ENCODE assay signal across 1 cellular context in the genomic region with DNA sequence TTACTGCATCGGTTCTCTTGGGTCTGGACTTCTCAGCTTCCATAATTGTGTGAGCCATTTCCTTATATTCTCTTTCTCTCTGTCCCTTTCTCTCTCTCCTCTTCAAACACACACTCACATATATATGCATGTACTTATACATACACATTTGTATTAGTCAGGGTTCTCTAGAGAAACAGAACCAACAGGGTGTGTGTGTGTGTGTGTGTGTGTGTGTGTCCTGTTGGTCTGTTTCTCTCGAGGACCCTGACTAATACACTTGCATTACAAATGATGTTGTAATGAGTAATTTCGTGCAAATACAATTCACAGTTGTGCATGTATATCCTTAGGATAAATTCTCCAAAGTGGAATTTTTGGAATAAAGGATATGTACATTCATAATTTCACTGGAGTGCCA.
TF ChIP-seq lines count a peak whose summit lies in the region.

No MANE protein-coding gene starts in this region.

TF ChIP-seq in HEK293, 187 proteins besides CTCF, POLR2A, EP300 and RAD21 (continued from another document):
- no peak for TF ChIP-seq ZNF175 (tag by site-specific recombination; IDR thresholded peaks at IDR 0.05)
- TF ChIP-seq ZNF521 (tag by site-specific recombination; IDR thresholded peaks at IDR 0.05) = 0 out of 2 replicates have a peak, but pooled peaks have one; percentile 71
- TF ChIP-seq HOXD13 (CRISPR knock-in tag; IDR thresholded peaks at IDR 0.05; ENCODE audit: borderline replicate concordance) = no peak
TF ChIP-seq in HEK293: peak in this region for 1.
